In genomic region chr4:119014658-119015057, GRCh38 we compare ENCODE assay signal across 22 cellular contexts.
"Had no signal": no experiment of that assay in that cellular context is flagged by ENCODE, and none has a peak within 500 bp of the region (broad histone marks: within the 10 kb centered on the region; RNA-seq: fewer than 3 reads in every experiment).

No MANE protein-coding gene starts in this region.

- H3K27me3 Mint-ChIP-seq: progenitor cell of endocrine pancreas had no signal

- H3K27ac ChIP-seq: adrenal gland, testis had no signal

- H3K27me3 ChIP-seq: adrenal gland, testis had no signal

- H3K36me3 ChIP-seq: adrenal gland had no signal

- H3K4me1 ChIP-seq: adrenal gland, testis had no signal

- H3K4me3 Mint-ChIP-seq: activated T-helper 1 cell treated with anti-CD3 and anti-CD28 coated beads, Interleukin-12 subunit alpha, Interleukin-12 subunit beta, Interleukin-2, Interleukin-4 antibody, amounts not matched to agents 30 ng/mL and 10 ng/mL and 1 ng/mL, durations not matched to agents 14 hours and 24 hours and 36 hours; effector memory CD8-positive, alpha-beta T cell; nephron progenitor cell; stimulated activated naive CD8-positive, alpha-beta T cell treated with anti-CD3 and anti-CD28 coated beads, Interleukin-15, Interleukin-2, amounts not matched to agents 100 ng/mL and 50 ng/mL, for 24 hours had no signal

- H3K9me3 ChIP-seq: adrenal gland, testis had no signal

- H3K9me3 Mint-ChIP-seq: activated naive CD4-positive, alpha-beta T cell treated with anti-CD3 and anti-CD28 coated beads, Interleukin-2, amount 50 U/mL, for 72 hours; activated T-helper 1 cell treated with anti-CD3 and anti-CD28 coated beads, Interleukin-12 subunit alpha, Interleukin-12 subunit beta, Interleukin-2, Interleukin-4 antibody, amounts not matched to agents 30 ng/mL and 10 ng/mL and 1 ng/mL, durations not matched to agents 14 hours and 24 hours and 36 hours; nephron progenitor cell had no signal

- H3K27ac Mint-ChIP-seq: activated naive CD4-positive, alpha-beta T cell treated with anti-CD3 and anti-CD28 coated beads, Interleukin-2, amount 50 U/mL, for 72 hours; activated T-helper 1 cell treated with anti-CD3 and anti-CD28 coated beads, Interleukin-12 subunit alpha, Interleukin-12 subunit beta, Interleukin-2, Interleukin-4 antibody, amounts not matched to agents 30 ng/mL and 10 ng/mL and 1 ng/mL, durations not matched to agents 14 hours and 24 hours and 36 hours; effector memory CD8-positive, alpha-beta T cell; nephron progenitor cell; progenitor cell of endocrine pancreas; stimulated activated naive CD8-positive, alpha-beta T cell treated with anti-CD3 and anti-CD28 coated beads, Interleukin-15, Interleukin-2, amounts not matched to agents 100 ng/mL and 50 ng/mL, for 24 hours had no signal

- H3K4me3 ChIP-seq: adrenal gland, lung, testis had no signal

- ATAC-seq: activated CD4-positive, CD25-positive, alpha-beta regulatory T cell treated with anti-CD3 and anti-CD28 coated beads, Interleukin-2, amount 50 U/mL, for 24 hours; activated naive CD4-positive, alpha-beta T cell treated with anti-CD3 and anti-CD28 coated beads, Interleukin-2, amount 50 U/mL, for 72 hours; effector memory CD8-positive, alpha-beta T cell; left colon; right cardiac atrium had no signal

- H3K4me1 Mint-ChIP-seq: nephron progenitor cell had no signal

- H3K36me3 Mint-ChIP-seq: activated naive CD4-positive, alpha-beta T cell treated with anti-CD3 and anti-CD28 coated beads, Interleukin-2, amount 50 U/mL, for 72 hours had no signal

- DNase-seq: activated CD4-positive, alpha-beta T cell treated with anti-CD3 and anti-CD28 coated beads, Interleukin-2, amount 50 U/mL, for 4 hours; activated gamma-delta T cell treated with Interleukin-2 at 50 U/mL for 16 hours; adrenal gland; dermis blood vessel endothelial cell; effector memory CD8-positive, alpha-beta T cell; foreskin fibroblast; glutamatergic neuron; hippocampal formation; left colon; nephron progenitor cell; right cardiac atrium; small intestine; stimulated activated CD4-positive, alpha-beta T cell treated with anti-CD3 and anti-CD28 coated beads, Interleukin-15, amount 100 ng/mL, for 24 hours; stimulated activated CD4-positive, alpha-beta T cell treated with anti-CD3 and anti-CD28 coated beads, Interleukin-2, amount 100 ng/mL, for 48 hours; T1000; testis had no signal
